Comparison of ENCODE assay signal across 13 cellular contexts in the genomic region with DNA sequence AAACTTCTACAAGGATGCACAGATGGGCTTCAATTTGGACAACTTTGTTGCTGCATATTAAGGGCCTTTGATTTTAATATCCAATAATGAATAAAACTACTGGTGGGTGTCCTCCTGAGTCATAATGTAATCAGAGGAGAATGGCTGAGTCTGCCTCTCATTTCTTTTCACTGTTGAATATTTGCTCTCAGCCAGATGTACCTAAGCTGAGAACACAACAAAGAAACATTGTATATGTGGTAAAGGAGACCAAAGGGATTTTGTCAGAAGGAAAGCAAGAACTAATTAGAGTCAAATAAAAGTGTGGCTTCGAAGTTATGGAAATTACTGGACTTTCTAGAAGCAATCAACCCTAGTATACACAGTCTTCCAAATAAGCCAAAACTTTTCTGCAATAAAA.
DNase-seq lines count a peak whose midpoint lies in the region; TF ChIP-seq lines count a peak whose summit lies in the region.
"Had no signal": no experiment of that assay in that cellular context is flagged by ENCODE, and none has a peak within 500 bp of the region (broad histone marks: within the 10 kb centered on the region; RNA-seq: fewer than 3 reads in every experiment).

No MANE protein-coding gene starts in this region.

- no peak overlapping the region for H3K27ac ChIP-seq in spleen
- H3K27ac ChIP-seq: 22Rv1 had no signal

- no peaks in the 10 kb centered on the region for H3K36me3 ChIP-seq in spleen

- no peaks in the 10 kb centered on the region for H3K27me3 ChIP-seq in spleen (replicated peaks in 1 of 7)

- no peak for TF ChIP-seq POLR2A in spleen (IDR thresholded peaks at IDR 0.05)

- H3K9me3 ChIP-seq in spleen = no peaks in the 10 kb centered on the region
- H3K9me3 ChIP-seq: Caco-2 had no signal

- 57 to 88% (median 73%) methylated on average over 1 of the region's 1 CpG for WGBS in spleen, 5 donors

- TF ChIP-seq CTCF in astrocyte of the spinal cord (IDR thresholded peaks at IDR 0.05; ENCODE audit: low read depth, low read length) (no peak), spleen (IDR thresholded peaks at IDR 0.05 in 8 of 11, conservative IDR thresholded peaks at IDR 0.05 in 3 of 11) (no peak)

- H3K4me3 ChIP-seq in astrocyte of the spinal cord (ENCODE audit: low read depth, low read length) (no peak overlapping the region), spleen (no peak overlapping the region)

- no peaks in the 10 kb centered on the region for H3K4me1 ChIP-seq in spleen

- DNase-seq in COLO829 (ENCODE audit: low spot score) (peak; percentile 58), LHCN-M2 (ENCODE audit: low read depth) (peak; percentile 44), astrocyte of the spinal cord (ENCODE audit: low read depth, low spot score) (peak; percentile 35), renal cortical epithelial cell (ENCODE audit: low read depth) (peak; percentile 10), spleen (no peak), EL (no peak)
- no peak for DNase-seq in stimulated activated naive CD4-positive, alpha-beta T cell treated with Interleukin-2 at 50 U/mL for 16 hours (lab: John Stamatoyannopoulos, UW)
- DNase-seq: Caco-2; CD8-positive, alpha-beta T cell; DND-41; GF-D8; H7 had no signal

- in situ Hi-C loops in astrocyte of the spinal cord (cut with HindIII; ENCODE audit: low sequenced_read_pairs) = no loop called here

- intact Hi-C loops in spleen (cut with DNase I; ENCODE audit: low total_unique reads) = no loop called here

Comparison
In these comparisons a context has a peak if more than half of its experiments do, and no peak if none do; other contexts are left out.
1. DNase-seq: peak in COLO829 (single experiment), LHCN-M2 (single experiment), astrocyte of the spinal cord (single experiment) and renal cortical epithelial cell (single experiment); none in spleen (single experiment), EL (single experiment) and stimulated activated naive CD4-positive, alpha-beta T cell treated with Interleukin-2 at 50 U/mL for 16 hours (single experiment).